In the genomic region with DNA sequence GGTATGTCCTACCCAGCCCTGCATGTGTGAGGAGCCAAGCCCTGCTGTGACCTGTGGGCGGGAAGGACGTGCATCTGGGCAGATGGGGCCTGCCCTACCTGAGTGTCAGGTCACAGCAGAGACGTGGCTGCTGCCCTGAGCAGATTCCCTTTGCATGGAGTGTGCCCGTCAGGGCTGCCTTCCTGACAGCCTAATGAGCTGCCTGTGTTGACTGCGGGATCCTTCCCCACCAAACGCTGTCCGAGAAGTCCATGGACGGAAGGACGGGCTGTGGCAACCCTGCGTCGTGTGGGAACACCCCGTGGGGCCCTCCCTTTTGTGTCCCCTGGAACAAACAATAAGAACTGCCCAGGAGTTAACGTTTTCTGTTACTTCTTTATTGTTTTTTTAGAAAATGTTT, we compare ENCODE assay signal across 8 cellular contexts.
"Had no signal": no experiment of that assay in that cellular context is flagged by ENCODE, and none has a peak within 500 bp of the region (broad histone marks: within the 10 kb centered on the region; RNA-seq: fewer than 3 reads in every experiment).

No MANE protein-coding gene starts in this region.

- FAIRE-seq: H1, H54, K562 had no signal

- H3K27ac Mint-ChIP-seq: GM23338, HFFc6 had no signal

- H3K4me1 Mint-ChIP-seq: GM23338 had no signal

- H3K36me3 ChIP-seq: HAP-1 had no signal

- H3K4me3 Mint-ChIP-seq: GM23338, HFFc6 had no signal

- DNase-seq: HFFc6, IMR-90 had no signal

- H3K4me1 ChIP-seq: HAP-1 had no signal

- H3K4me3 ChIP-seq: GM23338, HAP-1, K562 had no signal

- H3K9me3 ChIP-seq: HAP-1 had no signal

- ATAC-seq: GM23338, HCT116, K562 had no signal
